Comparison of ENCODE assay signal across 18 cellular contexts in the genomic region with DNA sequence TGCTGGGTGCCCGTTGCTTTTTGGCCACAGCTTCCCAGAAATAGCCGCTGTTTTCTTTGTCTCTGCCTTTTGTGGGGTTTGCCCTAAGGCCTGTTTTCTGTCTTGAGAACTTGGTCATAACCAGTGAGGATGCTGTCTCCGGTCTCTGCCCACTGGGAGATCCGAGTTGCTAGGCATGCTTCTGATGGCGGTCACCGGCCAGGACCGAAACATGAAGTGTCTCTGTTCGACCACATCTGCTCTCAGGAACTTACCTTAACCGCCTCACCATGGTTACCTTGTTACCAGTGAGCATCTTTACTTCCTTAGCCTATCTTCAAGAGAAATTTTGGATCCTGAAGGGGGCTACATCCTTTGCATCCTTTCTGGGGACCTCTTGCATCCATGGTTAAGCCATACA.
"Had no signal": no experiment of that assay in that cellular context is flagged by ENCODE, and none has a peak within 500 bp of the region (broad histone marks: within the 10 kb centered on the region; RNA-seq: fewer than 3 reads in every experiment).

No MANE protein-coding gene starts in this region.

- H3K27ac Mint-ChIP-seq: activated CD4-positive, alpha-beta T cell treated with anti-CD3 and anti-CD28 coated beads, Interleukin-2, amount 10 ng/mL, durations not matched to agents 7 days and 5 days; activated CD8-positive, alpha-beta memory T cell treated with anti-CD3 and anti-CD28 coated beads, Interleukin-2, amount 10 ng/mL, durations not matched to agents 7 days and 5 days; activated CD8-positive, alpha-beta T cell treated with anti-CD3 and anti-CD28 coated beads for 36 hours; brain had no signal

- H3K9me3 Mint-ChIP-seq: activated CD4-positive, alpha-beta T cell treated with anti-CD3 and anti-CD28 coated beads, Interleukin-2, amount 10 ng/mL, durations not matched to agents 7 days and 5 days; activated CD8-positive, alpha-beta T cell treated with anti-CD3 and anti-CD28 coated beads for 36 hours; activated naive CD4-positive, alpha-beta T cell treated with anti-CD3 and anti-CD28 coated beads, Interleukin-2, amount 50 U/mL, for 24 hours had no signal

- DNase-seq: activated CD4-positive, alpha-beta T cell treated with anti-CD3 and anti-CD28 coated beads, Interleukin-2, amount 10 ng/mL, durations not matched to agents 7 days and 5 days; activated CD4-positive, CD25-positive, alpha-beta regulatory T cell treated with anti-CD3 and anti-CD28 coated beads, Interleukin-2, amount 50 U/mL, for 72 hours; activated CD8-positive, alpha-beta memory T cell treated with anti-CD3 and anti-CD28 coated beads, Interleukin-2, amount 10 ng/mL, durations not matched to agents 7 days and 5 days; activated CD8-positive, alpha-beta T cell treated with anti-CD3 and anti-CD28 coated beads for 36 hours; activated gamma-delta T cell treated with Interleukin-2 at 50 U/mL for 16 hours; activated T-cell treated with anti-CD3 and anti-CD28 coated beads for 4 hours; aorta; heart right ventricle; left colon; mesenchymal stem cell; mucosa of descending colon; occipital lobe; stimulated activated CD4-positive, alpha-beta T cell treated with anti-CD3 and anti-CD28 coated beads, Interleukin-4, amount 100 ng/mL, for 24 hours; stimulated activated naive CD8-positive, alpha-beta T cell treated with anti-CD3 and anti-CD28 coated beads, Interleukin-15, Interleukin-2, amounts not matched to agents 100 U/mL and 50 U/mL, for 24 hours; thyroid gland had no signal

- H3K4me3 ChIP-seq: heart right ventricle, mucosa of descending colon, thyroid gland had no signal

- ATAC-seq: activated CD8-positive, alpha-beta memory T cell treated with anti-CD3 and anti-CD28 coated beads, Interleukin-2, amount 10 ng/mL, durations not matched to agents 7 days and 5 days; activated CD8-positive, alpha-beta T cell treated with anti-CD3 and anti-CD28 coated beads for 36 hours; heart right ventricle; left colon; mucosa of descending colon; stimulated activated naive CD8-positive, alpha-beta T cell treated with anti-CD3 and anti-CD28 coated beads, Interleukin-15, Interleukin-2, amounts not matched to agents 100 U/mL and 50 U/mL, for 24 hours had no signal

- H3K4me3 Mint-ChIP-seq: activated CD4-positive, alpha-beta T cell treated with anti-CD3 and anti-CD28 coated beads, Interleukin-2, amount 10 ng/mL, durations not matched to agents 7 days and 5 days; activated CD8-positive, alpha-beta memory T cell treated with anti-CD3 and anti-CD28 coated beads, Interleukin-2, amount 10 ng/mL, durations not matched to agents 7 days and 5 days; activated CD8-positive, alpha-beta T cell treated with anti-CD3 and anti-CD28 coated beads for 36 hours; activated naive CD4-positive, alpha-beta T cell treated with anti-CD3 and anti-CD28 coated beads, Interleukin-2, amount 50 U/mL, for 24 hours; brain had no signal

- H3K27me3 ChIP-seq: thyroid gland had no signal

- H3K27me3 Mint-ChIP-seq: activated CD4-positive, alpha-beta T cell treated with anti-CD3 and anti-CD28 coated beads, Interleukin-2, amount 10 ng/mL, durations not matched to agents 7 days and 5 days; activated CD8-positive, alpha-beta T cell treated with anti-CD3 and anti-CD28 coated beads for 36 hours; activated naive CD4-positive, alpha-beta T cell treated with anti-CD3 and anti-CD28 coated beads, Interleukin-2, amount 50 U/mL, for 24 hours had no signal

- H3K36me3 Mint-ChIP-seq: brain had no signal

- H3K4me1 ChIP-seq: thyroid gland had no signal

- H3K27ac ChIP-seq: heart right ventricle, thyroid gland, VCaP had no signal

- H3K36me3 ChIP-seq: heart right ventricle, thyroid gland had no signal

- H3K9me3 ChIP-seq: heart right ventricle, mucosa of descending colon, thyroid gland had no signal
